Comparison of ENCODE assay signal across 32 cellular contexts in genomic region chr16:9546438-9546786, GRCh38.
"Had no signal": no experiment of that assay in that cellular context is flagged by ENCODE, and none has a peak within 500 bp of the region (broad histone marks: within the 10 kb centered on the region; RNA-seq: fewer than 3 reads in every experiment).

No MANE protein-coding gene starts in this region.

- H3K4me3 Mint-ChIP-seq: activated CD4-positive, alpha-beta memory T cell treated with anti-CD3 and anti-CD28 coated beads for 36 hours; activated CD4-positive, alpha-beta T cell treated with anti-CD3 and anti-CD28 coated beads for 36 hours; activated CD4-positive, alpha-beta T cell treated with anti-CD3 and anti-CD28 coated beads, Interleukin-2, amount 10 ng/mL, durations not matched to agents 24 days and 14 days; activated CD8-positive, alpha-beta memory T cell treated with anti-CD3 and anti-CD28 coated beads, Interleukin-2, amount 10 ng/mL, durations not matched to agents 7 days and 5 days; activated CD8-positive, alpha-beta T cell treated with anti-CD3 and anti-CD28 coated beads, Interleukin-2, amount 10 ng/mL, durations not matched to agents 7 days and 5 days; activated naive CD8-positive, alpha-beta T cell treated with anti-CD3 and anti-CD28 coated beads for 36 hours; activated naive CD8-positive, alpha-beta T cell treated with anti-CD3 and anti-CD28 coated beads, Interleukin-2, amount 50 U/mL, for 24 hours; activated T-cell treated with anti-CD3 and anti-CD28 coated beads, Interleukin-2, amount 50 U/mL, for 72 hours had no signal

- H3K4me1 ChIP-seq: adrenal gland, esophagus squamous epithelium, gastrocnemius medialis, heart left ventricle had no signal

- ATAC-seq: activated CD4-positive, alpha-beta T cell treated with anti-CD3 and anti-CD28 coated beads for 36 hours; activated CD8-positive, alpha-beta memory T cell treated with anti-CD3 and anti-CD28 coated beads, Interleukin-2, amount 10 ng/mL, durations not matched to agents 7 days and 5 days; activated CD8-positive, alpha-beta T cell treated with anti-CD3 and anti-CD28 coated beads, Interleukin-2, amount 10 ng/mL, durations not matched to agents 7 days and 5 days; activated naive CD8-positive, alpha-beta T cell treated with anti-CD3 and anti-CD28 coated beads, Interleukin-2, amount 50 U/mL, for 24 hours; activated T-cell treated with anti-CD3 and anti-CD28 coated beads, Interleukin-2, amount 50 U/mL, for 72 hours; body of pancreas; gastrocnemius medialis; heart left ventricle had no signal

- FAIRE-seq: colon, endometrium, endothelial cell of umbilical vein had no signal

- H3K27ac ChIP-seq: adrenal gland, body of pancreas, epithelial cell of prostate, esophagus squamous epithelium, gastrocnemius medialis, heart left ventricle had no signal

- H3K27me3 ChIP-seq: adrenal gland, body of pancreas, esophagus squamous epithelium, gastrocnemius medialis, heart left ventricle had no signal

- H3K4me3 ChIP-seq: adrenal gland, body of pancreas, esophagus squamous epithelium, gastrocnemius medialis, heart left ventricle had no signal

- H3K36me3 ChIP-seq: adrenal gland, esophagus squamous epithelium, gastrocnemius medialis, heart left ventricle had no signal

- H3K4me1 Mint-ChIP-seq: activated CD4-positive, alpha-beta T cell treated with anti-CD3 and anti-CD28 coated beads for 36 hours; activated CD4-positive, alpha-beta T cell treated with anti-CD3 and anti-CD28 coated beads, Interleukin-2, amount 10 ng/mL, durations not matched to agents 24 days and 14 days; activated CD8-positive, alpha-beta memory T cell treated with anti-CD3 and anti-CD28 coated beads, Interleukin-2, amount 10 ng/mL, durations not matched to agents 7 days and 5 days; activated naive CD8-positive, alpha-beta T cell treated with anti-CD3 and anti-CD28 coated beads for 36 hours; activated naive CD8-positive, alpha-beta T cell treated with anti-CD3 and anti-CD28 coated beads, Interleukin-2, amount 50 U/mL, for 24 hours had no signal

- H3K27ac Mint-ChIP-seq: activated CD4-positive, alpha-beta memory T cell treated with anti-CD3 and anti-CD28 coated beads for 36 hours; activated CD4-positive, alpha-beta T cell treated with anti-CD3 and anti-CD28 coated beads for 36 hours; activated CD4-positive, alpha-beta T cell treated with anti-CD3 and anti-CD28 coated beads, Interleukin-2, amount 10 ng/mL, durations not matched to agents 24 days and 14 days; activated CD8-positive, alpha-beta memory T cell treated with anti-CD3 and anti-CD28 coated beads, Interleukin-2, amount 10 ng/mL, durations not matched to agents 7 days and 5 days; activated CD8-positive, alpha-beta T cell treated with anti-CD3 and anti-CD28 coated beads, Interleukin-2, amount 10 ng/mL, durations not matched to agents 7 days and 5 days; activated naive CD8-positive, alpha-beta T cell treated with anti-CD3 and anti-CD28 coated beads for 36 hours; activated naive CD8-positive, alpha-beta T cell treated with anti-CD3 and anti-CD28 coated beads, Interleukin-2, amount 50 U/mL, for 24 hours; activated T-cell treated with anti-CD3 and anti-CD28 coated beads, Interleukin-2, amount 50 U/mL, for 72 hours had no signal

- H3K9me3 ChIP-seq: adrenal gland, body of pancreas, gastrocnemius medialis had no signal

- H3K27me3 Mint-ChIP-seq: activated CD4-positive, alpha-beta memory T cell treated with anti-CD3 and anti-CD28 coated beads for 36 hours; activated CD4-positive, alpha-beta T cell treated with anti-CD3 and anti-CD28 coated beads for 36 hours; activated CD4-positive, alpha-beta T cell treated with anti-CD3 and anti-CD28 coated beads, Interleukin-2, amount 10 ng/mL, durations not matched to agents 24 days and 14 days; activated CD8-positive, alpha-beta memory T cell treated with anti-CD3 and anti-CD28 coated beads, Interleukin-2, amount 10 ng/mL, durations not matched to agents 7 days and 5 days; activated naive CD8-positive, alpha-beta T cell treated with anti-CD3 and anti-CD28 coated beads, Interleukin-2, amount 50 U/mL, for 24 hours had no signal

- H3K36me3 Mint-ChIP-seq: activated CD4-positive, alpha-beta memory T cell treated with anti-CD3 and anti-CD28 coated beads for 36 hours; activated CD8-positive, alpha-beta memory T cell treated with anti-CD3 and anti-CD28 coated beads, Interleukin-2, amount 10 ng/mL, durations not matched to agents 7 days and 5 days; activated naive CD8-positive, alpha-beta T cell treated with anti-CD3 and anti-CD28 coated beads for 36 hours had no signal

- DNase-seq: activated CD4-positive, alpha-beta memory T cell treated with anti-CD3 and anti-CD28 coated beads for 36 hours; activated CD4-positive, alpha-beta T cell treated with anti-CD3 and anti-CD28 coated beads for 36 hours; activated CD4-positive, alpha-beta T cell treated with anti-CD3 and anti-CD28 coated beads, Interleukin-2, amount 10 ng/mL, durations not matched to agents 24 days and 14 days; activated CD4-positive, CD25-positive, alpha-beta regulatory T cell; activated CD4-positive, CD25-positive, alpha-beta regulatory T cell treated with anti-CD3 and anti-CD28 coated beads, Interleukin-2, amount 50 U/mL, for 72 hours; activated CD8-positive, alpha-beta memory T cell treated with anti-CD3 and anti-CD28 coated beads, Interleukin-2, amount 10 ng/mL, durations not matched to agents 7 days and 5 days; activated CD8-positive, alpha-beta memory T cell treated with anti-CD3 and anti-CD28 coated beads, Interleukin-2, amount 50 U/mL, for 4 hours; activated CD8-positive, alpha-beta T cell treated with anti-CD3 and anti-CD28 coated beads, Interleukin-2, amount 10 ng/mL, durations not matched to agents 7 days and 5 days; activated gamma-delta T cell; activated naive CD4-positive, alpha-beta T cell; activated naive CD4-positive, alpha-beta T cell treated with anti-CD3 and anti-CD28 coated beads, Interleukin-2, amount 50 U/mL, for 16 hours; activated naive CD8-positive, alpha-beta T cell treated with anti-CD3 and anti-CD28 coated beads for 36 hours; activated naive CD8-positive, alpha-beta T cell treated with anti-CD3 and anti-CD28 coated beads, Interleukin-2, amount 50 U/mL, for 24 hours; activated T-cell treated with anti-CD3 and anti-CD28 coated beads, Interleukin-2, amount 50 U/mL, for 1 hour; activated T-cell treated with anti-CD3 and anti-CD28 coated beads, Interleukin-2, amount 50 U/mL, for 72 hours; adrenal gland; amygdala; aorta; body of pancreas; caudate nucleus; cortex of kidney; dermis blood vessel endothelial cell; effector CD4-positive, alpha-beta T cell; esophagus squamous epithelium; gastrocnemius medialis; glutamatergic neuron; heart left ventricle; T-helper 2 cell had no signal

- H3K9me3 Mint-ChIP-seq: activated naive CD8-positive, alpha-beta T cell treated with anti-CD3 and anti-CD28 coated beads for 36 hours had no signal
